In the genomic region with DNA sequence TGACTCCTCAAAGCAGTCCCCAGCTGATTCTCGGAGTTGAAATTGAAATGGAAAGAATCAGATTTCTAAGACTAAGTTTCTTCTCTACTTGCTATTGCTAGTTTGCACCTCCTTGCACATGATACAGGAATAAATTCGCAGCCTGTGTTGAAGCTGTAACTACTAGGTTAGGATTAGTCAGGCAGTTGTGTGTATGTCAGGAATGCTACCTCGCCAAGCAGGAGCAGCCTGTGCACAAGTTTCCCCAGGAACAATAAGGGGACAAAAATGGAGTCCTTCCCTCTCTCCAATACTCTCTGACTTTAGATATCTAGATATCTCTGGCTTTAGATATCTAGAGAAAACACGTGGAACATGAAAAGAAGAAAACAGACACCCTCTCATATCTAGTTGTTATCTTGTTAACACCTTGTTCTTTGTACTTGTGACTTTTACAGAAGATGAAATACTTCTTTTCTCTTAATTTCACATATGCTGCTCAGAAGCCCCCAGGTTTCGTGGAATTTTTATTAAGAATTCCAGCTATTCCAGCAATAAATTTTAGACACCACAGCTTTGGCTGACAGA, we compare ENCODE assay signal across 2 cellular contexts.
TF ChIP-seq lines count a peak whose summit lies in the region.

No MANE protein-coding gene starts in this region.

TF ChIP-seq in SK-N-SH, 30 proteins besides CTCF, POLR2A, EP300 and RAD21:
- TF ChIP-seq, protein P1, sequence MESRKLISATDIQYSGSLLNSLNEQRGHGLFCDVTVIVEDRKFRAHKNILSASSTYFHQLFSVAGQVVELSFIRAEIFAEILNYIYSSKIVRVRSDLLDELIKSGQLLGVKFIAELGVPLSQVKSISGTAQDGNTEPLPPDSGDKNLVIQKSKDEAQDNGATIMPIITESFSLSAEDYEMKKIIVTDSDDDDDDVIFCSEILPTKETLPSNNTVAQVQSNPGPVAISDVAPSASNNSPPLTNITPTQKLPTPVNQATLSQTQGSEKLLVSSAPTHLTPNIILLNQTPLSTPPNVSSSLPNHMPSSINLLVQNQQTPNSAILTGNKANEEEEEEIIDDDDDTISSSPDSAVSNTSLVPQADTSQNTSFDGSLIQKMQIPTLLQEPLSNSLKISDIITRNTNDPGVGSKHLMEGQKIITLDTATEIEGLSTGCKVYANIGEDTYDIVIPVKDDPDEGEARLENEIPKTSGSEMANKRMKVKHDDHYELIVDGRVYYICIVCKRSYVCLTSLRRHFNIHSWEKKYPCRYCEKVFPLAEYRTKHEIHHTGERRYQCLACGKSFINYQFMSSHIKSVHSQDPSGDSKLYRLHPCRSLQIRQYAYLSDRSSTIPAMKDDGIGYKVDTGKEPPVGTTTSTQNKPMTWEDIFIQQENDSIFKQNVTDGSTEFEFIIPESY (IDR thresholded peaks at IDR 0.05; ENCODE audit: borderline replicate concordance, low read depth): no peak
- TF ChIP-seq TAF1 (IDR thresholded peaks at IDR 0.05; ENCODE audit: borderline replicate concordance, low read depth, low read length) (no peak), MEF2A (IDR thresholded peaks at IDR 0.05; ENCODE audit: borderline replicate concordance, low read depth) (no peak), MAX (IDR thresholded peaks at IDR 0.05; ENCODE audit: low read depth) (no peak), SIN3A (IDR thresholded peaks at IDR 0.05; ENCODE audit: borderline replicate concordance, low read depth, low read length) (no peak), USF1 (IDR thresholded peaks at IDR 0.05; ENCODE audit: borderline replicate concordance, low read depth) (no peak), GATA2 (CRISPR knock-in tag; IDR thresholded peaks at IDR 0.05) (no peak), YY1 (IDR thresholded peaks at IDR 0.05; ENCODE audit: low read depth) (no peak), EZH2phosphoT487 (IDR thresholded peaks at IDR 0.05; ENCODE audit: borderline replicate concordance, low read depth) (no peak), NFIC (IDR thresholded peaks at IDR 0.05; ENCODE audit: borderline replicate concordance) (no peak), ELF1 (IDR thresholded peaks at IDR 0.05) (no peak), FOXJ3 (CRISPR knock-in tag; IDR thresholded peaks at IDR 0.05) (no peak), NRF1 (IDR thresholded peaks at IDR 0.05; ENCODE audit: low read depth, low read length) (no peak)
- TF ChIP-seq, protein P2, sequence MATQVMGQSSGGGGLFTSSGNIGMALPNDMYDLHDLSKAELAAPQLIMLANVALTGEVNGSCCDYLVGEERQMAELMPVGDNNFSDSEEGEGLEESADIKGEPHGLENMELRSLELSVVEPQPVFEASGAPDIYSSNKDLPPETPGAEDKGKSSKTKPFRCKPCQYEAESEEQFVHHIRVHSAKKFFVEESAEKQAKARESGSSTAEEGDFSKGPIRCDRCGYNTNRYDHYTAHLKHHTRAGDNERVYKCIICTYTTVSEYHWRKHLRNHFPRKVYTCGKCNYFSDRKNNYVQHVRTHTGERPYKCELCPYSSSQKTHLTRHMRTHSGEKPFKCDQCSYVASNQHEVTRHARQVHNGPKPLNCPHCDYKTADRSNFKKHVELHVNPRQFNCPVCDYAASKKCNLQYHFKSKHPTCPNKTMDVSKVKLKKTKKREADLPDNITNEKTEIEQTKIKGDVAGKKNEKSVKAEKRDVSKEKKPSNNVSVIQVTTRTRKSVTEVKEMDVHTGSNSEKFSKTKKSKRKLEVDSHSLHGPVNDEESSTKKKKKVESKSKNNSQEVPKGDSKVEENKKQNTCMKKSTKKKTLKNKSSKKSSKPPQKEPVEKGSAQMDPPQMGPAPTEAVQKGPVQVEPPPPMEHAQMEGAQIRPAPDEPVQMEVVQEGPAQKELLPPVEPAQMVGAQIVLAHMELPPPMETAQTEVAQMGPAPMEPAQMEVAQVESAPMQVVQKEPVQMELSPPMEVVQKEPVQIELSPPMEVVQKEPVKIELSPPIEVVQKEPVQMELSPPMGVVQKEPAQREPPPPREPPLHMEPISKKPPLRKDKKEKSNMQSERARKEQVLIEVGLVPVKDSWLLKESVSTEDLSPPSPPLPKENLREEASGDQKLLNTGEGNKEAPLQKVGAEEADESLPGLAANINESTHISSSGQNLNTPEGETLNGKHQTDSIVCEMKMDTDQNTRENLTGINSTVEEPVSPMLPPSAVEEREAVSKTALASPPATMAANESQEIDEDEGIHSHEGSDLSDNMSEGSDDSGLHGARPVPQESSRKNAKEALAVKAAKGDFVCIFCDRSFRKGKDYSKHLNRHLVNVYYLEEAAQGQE (IDR thresholded peaks at IDR 0.05; ENCODE audit: low read depth, low read length): no peak

TF ChIP-seq in K562, 482 proteins besides CTCF, POLR2A, EP300 and RAD21:
- TF ChIP-seq FUS (optimal IDR thresholded peaks at IDR 0.05; ENCODE audit: low read depth, low read length) (no peak), ZNF77 (CRISPR knock-in tag; IDR thresholded peaks at IDR 0.05) (no peak), TEAD4 (IDR thresholded peaks at IDR 0.05; ENCODE audit: low read length) (peak; percentile 60; the same call in 1 of the 2 replicates), TEAD4 (CRISPR knock-in tag; IDR thresholded peaks at IDR 0.05; ENCODE audit: borderline replicate concordance) (no peak), TCF3 (CRISPR knock-in tag; IDR thresholded peaks at IDR 0.05) (no peak), SOX6 (IDR thresholded peaks at IDR 0.05) (peak; percentile 58; the same call in 1 of the 2 replicates), CTBP1 (IDR thresholded peaks at IDR 0.05; ENCODE audit: borderline replicate concordance) (0 out of 2 replicates have a peak, but pooled peaks have one; percentile 13), CSDE1 (IDR thresholded peaks at IDR 0.05) (no peak), HMBOX1 (IDR thresholded peaks at IDR 0.05) (peak; percentile 71), ARID1B (IDR thresholded peaks at IDR 0.05) (peak; percentile 40; the same call in 1 of the 2 replicates), TAL1 (IDR thresholded peaks at IDR 0.05) (peak; percentile 46), ZC3H11A (IDR thresholded peaks at IDR 0.05; ENCODE audit: low read depth, low read length) (no peak), LEF1 (IDR thresholded peaks at IDR 0.05) (peak; percentile 49; the same call in 1 of the 2 replicates), MEIS2 (IDR thresholded peaks at IDR 0.05; ENCODE audit: partially characterized antibody) (peak; percentile 7), MEF2A (IDR thresholded peaks at IDR 0.05; ENCODE audit: control insufficient read depth, low read depth, low read length) (no peak), ZNF280A (IDR thresholded peaks at IDR 0.05; ENCODE audit: low read depth, partially characterized antibody) (no peak), TRIM28 (IDR thresholded peaks at IDR 0.05) (no peak), TAF15 (IDR thresholded peaks at IDR 0.05; ENCODE audit: low read depth, low read length) (no peak), RBBP5 (IDR thresholded peaks at IDR 0.05; ENCODE audit: borderline replicate concordance, insufficient read depth, low read length, poor library complexity, severe bottlenecking) (no peak), ETS1 (conservative IDR thresholded peaks at IDR 0.05; ENCODE audit: control insufficient read depth, low read depth, low read length) (no peak), L3MBTL2 (IDR thresholded peaks at IDR 0.05) (0 out of 2 replicates have a peak, but pooled peaks have one; percentile 16), MEF2D (tag; conservative IDR thresholded peaks at IDR 0.05; ENCODE audit: low read depth) (no peak)
- TF ChIP-seq, protein P1 (CRISPR knock-in tag; IDR thresholded peaks at IDR 0.05): no peak
